ENCODE assay signal across 17 cellular contexts in the genomic region with DNA sequence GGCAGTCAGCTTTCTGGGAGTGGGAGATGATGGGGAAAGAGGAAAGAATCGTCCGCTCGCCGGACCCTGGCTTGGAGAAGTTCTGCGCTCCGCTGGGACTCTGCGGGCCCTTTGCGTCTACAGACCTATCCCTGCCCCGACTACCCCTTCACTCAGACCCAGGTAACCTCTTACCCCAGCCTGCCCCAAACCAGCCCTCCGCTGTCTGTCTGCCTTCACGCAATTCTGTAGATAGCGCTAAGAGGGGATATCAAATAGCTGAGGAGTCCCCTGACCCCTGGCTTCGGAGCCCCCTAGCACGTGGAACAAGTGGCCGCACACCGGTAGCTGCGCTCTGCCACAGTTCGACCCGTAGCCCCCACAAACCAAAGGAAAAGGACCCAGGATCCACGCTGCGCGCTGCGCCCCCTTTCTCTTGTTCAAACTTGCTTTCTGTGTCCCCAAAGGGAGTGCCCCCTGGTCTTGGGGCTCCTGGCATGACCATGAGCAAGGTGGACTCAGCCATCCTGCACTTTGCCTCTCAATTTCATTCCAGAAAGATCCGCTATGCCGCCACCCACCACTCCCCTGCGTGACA. TPM values are rescaled to one million over a fixed set of nuclear protein-coding genes. Genes with fewer than 3 reads are reported as not detected.
DNase-seq lines count a peak whose midpoint lies in the region; ATAC-seq, FAIRE-seq and TF ChIP-seq lines count a peak whose summit lies in the region.
"Had no signal": no experiment of that assay in that cellular context is flagged by ENCODE, and none has a peak within 500 bp of the region (broad histone marks: within the 10 kb centered on the region; RNA-seq: fewer than 3 reads in every experiment).

No MANE protein-coding gene starts in this region.

- no peaks in the 10 kb centered on the region for H3K4me1 Mint-ChIP-seq in T-helper 2 cell treated with Interferon-gamma antibody and Interleukin-4, amounts not matched to agents 5 μg/mL and 100 μg/mL, for 36 hours (ENCODE audit: low read depth)
- H3K4me1 Mint-ChIP-seq: stimulated activated naive CD8-positive, alpha-beta T cell treated with anti-CD3 and anti-CD28 coated beads, Interleukin-15, amount 100 ng/mL, for 72 hours had no signal

- no peak for FAIRE-seq in kidney (lab: Jason Lieb, UNC)
- FAIRE-seq: GM18507 had no signal

- no peak overlapping the region for H3K4me3 ChIP-seq in H7 (ENCODE audit: insufficient read depth, low read depth, low read length)
- H3K4me3 ChIP-seq in brain microvascular endothelial cell (ENCODE audit: low read depth, low read length) = peak overlapping the region; percentile 12
- peak overlapping the region; percentile 70 to 75 for H3K4me3 ChIP-seq in kidney (ENCODE audit: low read length in 2 of 2)

- ATAC-seq in sciatic nerve = peak; percentile 4
- ATAC-seq in GM18498 (IDR thresholded peaks at IDR 0.05; ENCODE audit: unreplicated experiment) = no peak
- ATAC-seq: stimulated activated naive CD8-positive, alpha-beta T cell treated with anti-CD3 and anti-CD28 coated beads, Interleukin-15, amount 100 ng/mL, for 72 hours had no signal

- DNase-seq in H7 (peak; percentile 61), brain microvascular endothelial cell (no peak), kidney (peak; percentile 74), sciatic nerve (ENCODE audit: low spot score) (peak; percentile 56), mucosa of gallbladder (ENCODE audit: low spot score) (no peak)
- no peak for DNase-seq in stimulated activated CD4-positive, alpha-beta T cell treated with anti-CD3 and anti-CD28 coated beads, Interleukin-15, amount 100 ng/mL, for 24 hours
- no peak for DNase-seq in T-helper 2 cell treated with Interferon-gamma antibody and Interleukin-4, amounts not matched to agents 5 μg/mL and 100 μg/mL, for 36 hours (ENCODE audit: low spot score)
- DNase-seq: activated naive CD4-positive, alpha-beta T cell treated with anti-CD3 and anti-CD28 coated beads, Interleukin-2, amount 50 U/mL, for 16 hours; NCI-H1105; NCI-H226; SK-N-SH; stimulated activated naive CD8-positive, alpha-beta T cell treated with anti-CD3 and anti-CD28 coated beads, Interleukin-15, amount 100 ng/mL, for 72 hours had no signal

- H3K9me3 ChIP-seq in kidney (ENCODE audit: control insufficient read depth in 1 of 2, low read length in 2 of 2) = no peaks in the 10 kb centered on the region
- H3K9me3 ChIP-seq: SK-N-SH had no signal

- no peak for TF ChIP-seq CTCF in brain microvascular endothelial cell (IDR thresholded peaks at IDR 0.05; ENCODE audit: low read depth, low read length, missing control alignments)
- TF ChIP-seq CTCF in kidney (IDR thresholded peaks at IDR 0.05; ENCODE audit: borderline replicate concordance, extremely low read depth, insufficient read depth) = no peak

- no peaks in the 10 kb centered on the region for H3K9me3 Mint-ChIP-seq in T-helper 2 cell treated with Interferon-gamma antibody and Interleukin-4, amounts not matched to agents 5 μg/mL and 100 μg/mL, for 36 hours
- H3K9me3 Mint-ChIP-seq: stimulated activated naive CD8-positive, alpha-beta T cell treated with anti-CD3 and anti-CD28 coated beads, Interleukin-15, amount 100 ng/mL, for 72 hours had no signal

- no peak overlapping the region for H3K27ac ChIP-seq in brain microvascular endothelial cell
- peak overlapping the region; percentile 88 for H3K27ac ChIP-seq in kidney (ENCODE audit: low read depth in 2 of 2, low read length in 2 of 2)
- H3K27ac ChIP-seq: epithelial cell of prostate, VCaP had no signal

- intact Hi-C loops in kidney (cut with DNase I) = no loop called here
- intact Hi-C loops in sciatic nerve (cut with DNase I) = no loop called here

- H3K36me3 ChIP-seq in H7 (replicated peaks; ENCODE audit: control insufficient read depth, insufficient read depth, low read length) (no peaks in the 10 kb centered on the region), brain microvascular endothelial cell (replicated peaks) (no peaks in the 10 kb centered on the region), kidney (ENCODE audit: control insufficient read depth in 1 of 2, insufficient read depth in 2 of 2, low read length in 2 of 2) (no peaks in the 10 kb centered on the region)

- H3K27me3 Mint-ChIP-seq in T-helper 2 cell treated with Interferon-gamma antibody and Interleukin-4, amounts not matched to agents 5 μg/mL and 100 μg/mL, for 36 hours (ENCODE audit: low read depth) = peaks cover 25% of the 10 kb centered on the region

- no peaks in the 10 kb centered on the region for H3K36me3 Mint-ChIP-seq in T-helper 2 cell treated with Interferon-gamma antibody and Interleukin-4, amounts not matched to agents 5 μg/mL and 100 μg/mL, for 36 hours (ENCODE audit: low read depth)

- no peak overlapping the region for H3K4me3 Mint-ChIP-seq in T-helper 2 cell treated with Interferon-gamma antibody and Interleukin-4, amounts not matched to agents 5 μg/mL and 100 μg/mL, for 36 hours
- H3K4me3 Mint-ChIP-seq: stimulated activated naive CD8-positive, alpha-beta T cell treated with anti-CD3 and anti-CD28 coated beads, Interleukin-15, amount 100 ng/mL, for 72 hours had no signal

- in situ Hi-C loops in brain microvascular endothelial cell (cut with HindIII; ENCODE audit: low pct_ligation_motif_present, low sequenced_read_pairs) = loop anchor here (10.0 kb wide), 1 partner anchor 269 kb away; no protein-coding TSS in a partner anchor

- H3K4me1 ChIP-seq in kidney (ENCODE audit: control insufficient read depth in 1 of 2, insufficient read depth in 1 of 2, low read depth in 1 of 2, low read length in 2 of 2) = peaks cover 37 to 51% of the 10 kb centered on the region in 2 donors

- peaks cover 100% of the 10 kb centered on the region for H3K27me3 ChIP-seq in H7 (ENCODE audit: control insufficient read depth, insufficient read depth, low read length)
- peaks cover 91% of the 10 kb centered on the region for H3K27me3 ChIP-seq in brain microvascular endothelial cell (replicated peaks)

- no peak overlapping the region for H3K27ac Mint-ChIP-seq in T-helper 2 cell treated with Interferon-gamma antibody and Interleukin-4, amounts not matched to agents 5 μg/mL and 100 μg/mL, for 36 hours

- peak overlapping the region; percentile 64 to 81 for H3K9ac ChIP-seq in kidney (ENCODE audit: low read length in 2 of 2)
- H3K9ac ChIP-seq: SK-N-SH had no signal

RNA-seq across cellular contexts. Expression of a gene that starts 7.0 kb away (rescaled TPM):
- not detected in 2 replicates for total RNA-seq in H7 (2014; rRNA removed; shearing (Covaris generic))
- total RNA-seq in kidney (11.2 TPM), sciatic nerve (10.0 TPM), mucosa of gallbladder (2.3 TPM)
- 13.0 TPM for polyA plus RNA-seq in kidney (ENCODE audit: insufficient read depth, low read depth, low replicate concordance)
- polyA plus RNA-seq: SK-N-SH had no signal

RNA-seq across cellular contexts. Expression of a gene that starts 19.9 kb away (rescaled TPM):
- not detected in 2 replicates for total RNA-seq in H7 (2014; rRNA removed; shearing (Covaris generic))
- 38.0 TPM for total RNA-seq in kidney
- 19.4 TPM for polyA plus RNA-seq in kidney (ENCODE audit: insufficient read depth, low read depth, low replicate concordance)
- 20.1 TPM for total RNA-seq in sciatic nerve
- 0.81 TPM for total RNA-seq in mucosa of gallbladder
- polyA plus RNA-seq: SK-N-SH had no signal

RNA-seq across cellular contexts. Expression of a gene that starts 21.1 kb away (rescaled TPM):
- not detected in 2 replicates for total RNA-seq in H7 (2014; rRNA removed; shearing (Covaris generic))
- 2.9 TPM for total RNA-seq in kidney
- polyA plus RNA-seq in kidney (ENCODE audit: insufficient read depth, low read depth, low replicate concordance) = 1.3 TPM
- 3.9 TPM for total RNA-seq in sciatic nerve
- 0.52 TPM for total RNA-seq in mucosa of gallbladder
- polyA plus RNA-seq: SK-N-SH had no signal

RNA-seq across cellular contexts. Expression of a gene that starts 24.0 kb away (rescaled TPM):
- total RNA-seq in H7 (2014; rRNA removed; shearing (Covaris generic)) = not detected in 2 replicates
- total RNA-seq in kidney (22.0 TPM), sciatic nerve (15.8 TPM), mucosa of gallbladder (0.29 TPM)
- polyA plus RNA-seq in kidney (ENCODE audit: insufficient read depth, low read depth, low replicate concordance) = 1.1 TPM
- polyA plus RNA-seq: SK-N-SH had no signal

RNA-seq across cellular contexts. Expression of a gene that starts 27.8 kb away (rescaled TPM):
- total RNA-seq in H7 (2014; rRNA removed; shearing (Covaris generic)) = 0.10 TPM in 1 of 2 replicates, not detected in the other
- total RNA-seq in kidney (2.4 TPM), sciatic nerve (0.98 TPM), mucosa of gallbladder (0.40 TPM)
- polyA plus RNA-seq in kidney (ENCODE audit: insufficient read depth, low read depth, low replicate concordance) = 1.1 TPM
- total RNA-seq: skeletal muscle tissue had no signal
- polyA plus RNA-seq: SK-N-SH had no signal

Comparison
In these comparisons a context has a peak if more than half of its experiments do, and no peak if none do; other contexts are left out.
1. DNase-seq: peak in H7 (single experiment), kidney (single experiment) and sciatic nerve (single experiment); none in brain microvascular endothelial cell (single experiment), mucosa of gallbladder (single experiment), stimulated activated CD4-positive, alpha-beta T cell treated with anti-CD3 and anti-CD28 coated beads, Interleukin-15, amount 100 ng/mL, for 24 hours (single experiment) and T-helper 2 cell treated with Interferon-gamma antibody and Interleukin-4, amounts not matched to agents 5 μg/mL and 100 μg/mL, for 36 hours (single experiment).
2. RNA of a gene that starts 19.9 kb away (total RNA-seq): 38.0 TPM in kidney (single experiment) and 20.1 TPM in sciatic nerve (single experiment); 0.81 TPM in mucosa of gallbladder (single experiment) and not detected in H7; every median in the first group is over 10 times any median in the second.